Comparison of ENCODE assay signal across 8 cellular contexts in genomic region chr19:15124572-15125231, GRCh38. TPM values are rescaled to one million over a fixed set of nuclear protein-coding genes. Genes with fewer than 3 reads are reported as not detected.
DNase-seq lines count a peak whose midpoint lies in the region; ATAC-seq and TF ChIP-seq lines count a peak whose summit lies in the region.

No MANE protein-coding gene starts in this region.

- H3K9ac ChIP-seq in PC-3 (ENCODE audit: low read length): peak overlapping the region; percentile 88
- peak overlapping the region; percentile 87 to 94 for H3K9ac ChIP-seq in duodenal mucosa (ENCODE audit: low read depth in 1 of 2, low read length in 2 of 2)

- H3K27ac ChIP-seq in PC-3 (ENCODE audit: low read length) (peak overlapping the region; percentile 61), duodenal mucosa (ENCODE audit: low read depth, low read length) (peak overlapping the region; percentile 98), vagina (peak overlapping the region; percentile 92)

- no peaks in the 10 kb centered on the region for H3K27me3 ChIP-seq in PC-3 (ENCODE audit: low read length)
- no peaks in the 10 kb centered on the region for H3K27me3 ChIP-seq in duodenal mucosa (ENCODE audit: control insufficient read depth in 1 of 2, insufficient read depth in 2 of 2, low read length in 2 of 2)
- no peaks in the 10 kb centered on the region for H3K27me3 ChIP-seq in vagina

- no peaks in the 10 kb centered on the region for H3K9me3 ChIP-seq in PC-3 (ENCODE audit: low read length)
- H3K9me3 ChIP-seq in duodenal mucosa (ENCODE audit: control insufficient read depth in 1 of 2, low read length in 2 of 2): no peaks in the 10 kb centered on the region
- no peaks in the 10 kb centered on the region for H3K9me3 ChIP-seq in vagina

- H3K4me3 ChIP-seq in PC-3 (ENCODE audit: low read length) (peak overlapping the region; percentile 90), duodenal mucosa (ENCODE audit: low read depth in 1 of 2, low read length in 2 of 2) (peak overlapping the region; percentile 76 to 91), vagina (peak overlapping the region; percentile 92)

- H4K20me1 ChIP-seq in PC-3 (ENCODE audit: low read length): no peaks in the 10 kb centered on the region

- ATAC-seq in PC-3: no peak

- POLR2A ChIA-PET in PC-3 (lab: Charles Lee; ENCODE audit: unreplicated experiment): no interaction called here

- TF ChIP-seq POLR2A in vagina (IDR thresholded peaks at IDR 0.05): no peak

- no peaks in the 10 kb centered on the region for H3K9me2 ChIP-seq in PC-3 (replicated peaks; ENCODE audit: low read length)

- H3K36me3 ChIP-seq in PC-3 (ENCODE audit: low read depth, low read length) (peaks cover 4% of the 10 kb centered on the region; the same call in 1 of the 2 replicates), duodenal mucosa (ENCODE audit: control insufficient read depth in 1 of 2, insufficient read depth in 2 of 2, low read length in 2 of 2) (peaks cover 16 to 29% of the 10 kb centered on the region in 2 donors), vagina (peaks cover 0 to 23% of the 10 kb centered on the region in 2 donors)

- H2AFZ ChIP-seq in PC-3 (ENCODE audit: low read length): peak overlapping the region; percentile 99

- peaks cover 27% of the 10 kb centered on the region for H3K79me2 ChIP-seq in PC-3 (ENCODE audit: low read length)

- in situ Hi-C loops in GM13977 (cut with MboI; ENCODE audit: low pct_unique_long_range_greater_than_20kb, low sequenced_read_pairs, unreplicated experiment): no loop called here

- H3F3A ChIP-seq in PC-3 (ENCODE audit: low read length, unreplicated experiment): no peaks in the 10 kb centered on the region

- no TSS peak for BruUV-seq in PC-3 (replicated peaks; lab: Mats Ljungman, UMichigan)

- intact Hi-C loops in PC-3 (cut with micrococcal nuclease): no loop called here
- intact Hi-C loops in vagina (cut with DNase I): no loop called here

- peaks cover 23% of the 10 kb centered on the region for H3K4me1 ChIP-seq in PC-3 (ENCODE audit: insufficient read depth, low read length)
- H3K4me1 ChIP-seq in duodenal mucosa (ENCODE audit: control insufficient read depth in 1 of 2, insufficient read depth in 2 of 2, low read length in 2 of 2): peaks cover 10 to 14% of the 10 kb centered on the region in 2 donors
- peaks cover 28% of the 10 kb centered on the region for H3K4me1 ChIP-seq in vagina

- peak overlapping the region; percentile 96 for H3K4me2 ChIP-seq in PC-3 (ENCODE audit: low read length)

- CTCF ChIA-PET in PC-3 (lab: Charles Lee): interaction anchor here (1.7 kb wide), 1 partner anchor 23 kb away, joined by 6 read pairs; no protein-coding TSS in a partner anchor

- TF ChIP-seq CTCF in PC-3 (conservative IDR thresholded peaks at IDR 0.05; ENCODE audit: low read depth, low read length) (no peak), vagina (IDR thresholded peaks at IDR 0.05) (no peak), GM13977 (IDR thresholded peaks at IDR 0.05; ENCODE audit: extremely low read depth, insufficient read depth, missing control alignments) (no peak)

- DNase-seq in activated gamma-delta T cell (lab: John Stamatoyannopoulos, UW): peak; percentile 62
- no peak for DNase-seq in activated gamma-delta T cell treated with Interleukin-2 at 50 U/mL for 16 hours
- DNase-seq in PC-3: no peak
- peak; percentile 32 for DNase-seq in mucosa of gallbladder (ENCODE audit: low spot score)
- DNase-seq in vagina (ENCODE audit: extremely low spot score in 2 of 2): no peak
- DNase-seq in NCI-H69 (lab: John Stamatoyannopoulos, UW): no peak
- no peak for DNase-seq in GM13977 (ENCODE audit: low spot score)

RNA-seq across cellular contexts. Expression of gene SYDE1, which starts 17.5 kb away (rescaled TPM):
- total RNA-seq in PC-3 (2014; rRNA removed) (13.8 and 20.3 TPM in 2 replicates), mucosa of gallbladder (23.4 TPM), vagina (31.9 TPM)

RNA-seq across cellular contexts. Expression of gene OR1I1, which starts 42.7 kb away (rescaled TPM):
- total RNA-seq in PC-3 (2014; rRNA removed): not detected in 2 replicates
- total RNA-seq in mucosa of gallbladder: not detected
- total RNA-seq in vagina: not detected

Comparison
In these comparisons a context has a peak if more than half of its experiments do, and no peak if none do; other contexts are left out.
1. DNase-seq: peak in activated gamma-delta T cell (single experiment) and mucosa of gallbladder (single experiment); none in activated gamma-delta T cell treated with Interleukin-2 at 50 U/mL for 16 hours (single experiment), PC-3 (single experiment), vagina (0 of 2), NCI-H69 (single experiment) and GM13977 (single experiment).
2. Peak in every context shown above with its lines, with median percentiles within 50 percentile points of each other: H3K27ac ChIP-seq and H3K4me3 ChIP-seq.